Comparison of ENCODE assay signal across 11 cellular contexts in genomic region chr1:84164156-84164555, GRCh38. TPM values are rescaled to one million over a fixed set of nuclear protein-coding genes. Genes with fewer than 3 reads are reported as not detected.
DNase-seq lines count a peak whose midpoint lies in the region; ATAC-seq and TF ChIP-seq lines count a peak whose summit lies in the region.
"Had no signal": no experiment of that assay in that cellular context is flagged by ENCODE, and none has a peak within 500 bp of the region (broad histone marks: within the 10 kb centered on the region; RNA-seq: fewer than 3 reads in every experiment).

No MANE protein-coding gene starts in this region.

- peak overlapping the region; percentile 33 for H3K4me3 Mint-ChIP-seq in activated naive CD4-positive, alpha-beta T cell treated with anti-CD3 and anti-CD28 coated beads, Interleukin-2, amount 10 ng/mL, durations not matched to agents 7 days and 5 days
- H3K4me3 Mint-ChIP-seq in central memory CD8-positive, alpha-beta T cell: peak overlapping the region; percentile 61

- no peak overlapping the region for H3K27ac Mint-ChIP-seq in activated naive CD4-positive, alpha-beta T cell treated with anti-CD3 and anti-CD28 coated beads, Interleukin-2, amount 10 ng/mL, durations not matched to agents 7 days and 5 days
- H3K27ac Mint-ChIP-seq in central memory CD8-positive, alpha-beta T cell (ENCODE audit: low read depth): peak overlapping the region; percentile 60

- H3K27me3 ChIP-seq in tibial nerve: no peaks in the 10 kb centered on the region
- H3K27me3 ChIP-seq: BLaER1 treated with 17β-estradiol and CSF1 and Interleukin-3, amounts not matched to agents 10 nM and 100 nM; SJCRH30; spleen had no signal

- DNase-seq in activated naive CD4-positive, alpha-beta T cell treated with anti-CD3 and anti-CD28 coated beads, Interleukin-2, amount 10 ng/mL, durations not matched to agents 7 days and 5 days: no peak
- no peak for DNase-seq in activated naive CD4-positive, alpha-beta T cell treated with anti-CD3 and anti-CD28 coated beads, Interleukin-2, amount 50 U/mL, for 16 hours
- peak; percentile 70 for DNase-seq in NCI-H748 treated with DMSO at 0.1 percent for 48 hours (lab: John Stamatoyannopoulos, UW)
- no peak for DNase-seq in central memory CD8-positive, alpha-beta T cell (ENCODE audit: low spot score in 2 of 2)
- no peak for DNase-seq in skeletal muscle cell (ENCODE audit: low read depth)
- no peak for DNase-seq in SKM-1 (lab: John Stamatoyannopoulos, UW; ENCODE audit: unreplicated experiment)
- no peak for DNase-seq in tibial nerve (ENCODE audit: low spot score in 2 of 2)
- DNase-seq: SJCRH30, spleen had no signal

- WGBS in tibial nerve, 2 donors: 68 to 75% methylated on average over 5 of the region's 5 CpGs

- peaks cover 61% of the 10 kb centered on the region for H3K4me1 Mint-ChIP-seq in activated naive CD4-positive, alpha-beta T cell treated with anti-CD3 and anti-CD28 coated beads, Interleukin-2, amount 10 ng/mL, durations not matched to agents 7 days and 5 days
- peaks cover 72% of the 10 kb centered on the region for H3K4me1 Mint-ChIP-seq in central memory CD8-positive, alpha-beta T cell

- ATAC-seq in central memory CD8-positive, alpha-beta T cell (replicated peaks; ENCODE audit: extremely low read depth, poor library complexity, severe bottlenecking): peak; percentile 25
- no peak for ATAC-seq in HG03045 (IDR thresholded peaks at IDR 0.05; ENCODE audit: unreplicated experiment)

- H3K4me3 ChIP-seq in skeletal muscle cell (ENCODE audit: low read depth, low read length) (peak overlapping the region; percentile 35), tibial nerve (no peak overlapping the region)
- H3K4me3 ChIP-seq: BLaER1 treated with 17β-estradiol and CSF1 and Interleukin-3, amounts not matched to agents 10 nM and 100 nM; SJCRH30 had no signal

- H3K27ac ChIP-seq in tibial nerve: no peak overlapping the region
- H3K27ac ChIP-seq: BLaER1 treated with 17β-estradiol and CSF1 and Interleukin-3, amounts not matched to agents 10 nM and 100 nM; SJCRH30 had no signal

- no peaks in the 10 kb centered on the region for H3K27me3 Mint-ChIP-seq in activated naive CD4-positive, alpha-beta T cell treated with anti-CD3 and anti-CD28 coated beads, Interleukin-2, amount 10 ng/mL, durations not matched to agents 7 days and 5 days
- no peaks in the 10 kb centered on the region for H3K27me3 Mint-ChIP-seq in central memory CD8-positive, alpha-beta T cell

- H3K36me3 ChIP-seq in tibial nerve: no peaks in the 10 kb centered on the region
- H3K36me3 ChIP-seq: BLaER1 treated with 17β-estradiol and CSF1 and Interleukin-3, amounts not matched to agents 10 nM and 100 nM; SJCRH30; spleen had no signal

- TF ChIP-seq POLR2A in tibial nerve (IDR thresholded peaks at IDR 0.05): no peak

- no peaks in the 10 kb centered on the region for H3K9me3 ChIP-seq in tibial nerve
- H3K9me3 ChIP-seq: SJCRH30, spleen had no signal

- peaks cover 40% of the 10 kb centered on the region for H3K36me3 Mint-ChIP-seq in activated naive CD4-positive, alpha-beta T cell treated with anti-CD3 and anti-CD28 coated beads, Interleukin-2, amount 10 ng/mL, durations not matched to agents 7 days and 5 days
- peaks cover 4% of the 10 kb centered on the region for H3K36me3 Mint-ChIP-seq in central memory CD8-positive, alpha-beta T cell (ENCODE audit: insufficient read depth)

- TF ChIP-seq EP300 in tibial nerve (IDR thresholded peaks at IDR 0.05): no peak

- TF ChIP-seq CTCF in tibial nerve (IDR thresholded peaks at IDR 0.05): no peak

- H3K9me3 Mint-ChIP-seq in activated naive CD4-positive, alpha-beta T cell treated with anti-CD3 and anti-CD28 coated beads, Interleukin-2, amount 10 ng/mL, durations not matched to agents 7 days and 5 days: no peaks in the 10 kb centered on the region
- H3K9me3 Mint-ChIP-seq in central memory CD8-positive, alpha-beta T cell: no peaks in the 10 kb centered on the region

- CTCF ChIA-PET in activated naive CD4-positive, alpha-beta T cell treated with anti-CD3 and anti-CD28 coated beads, Interleukin-2, amount 10 ng/mL, durations not matched to agents 7 days and 5 days (lab: Charles Lee): interaction anchor here (1.1 to 1.6 kb wide), 4 partner anchors 18 to 232 kb away, joined by 3 to 5 read pairs (median 4); partner anchors contain the start of gene PRKACB

- peaks cover 0 to 8% (median 4%) of the 10 kb centered on the region in 4 donors for H3K4me1 ChIP-seq in tibial nerve
- H3K4me1 ChIP-seq: SJCRH30 had no signal

RNA-seq across cellular contexts. Expression of gene PRKACB, which starts 20.1 kb away (rescaled TPM):
- total RNA-seq in tibial nerve: 10 to 100 TPM; 13.4 to 17.3 (median 15.3) TPM
